In genomic region chr3:142366434-142366833, GRCh38 we compare ENCODE assay signal across 11 cellular contexts.
DNase-seq lines count a peak whose midpoint lies in the region; ATAC-seq and TF ChIP-seq lines count a peak whose summit lies in the region.
"Had no signal": no experiment of that assay in that cellular context is flagged by ENCODE, and none has a peak within 500 bp of the region (broad histone marks: within the 10 kb centered on the region; RNA-seq: fewer than 3 reads in every experiment).

No MANE protein-coding gene starts in this region.

- H3K9me3 Mint-ChIP-seq in Caco-2 (ENCODE audit: unreplicated experiment) (no peaks in the 10 kb centered on the region), HFFc6 (no peaks in the 10 kb centered on the region)

- H3K27ac ChIP-seq in Peyer's patch (no peak overlapping the region), body of pancreas (no peak overlapping the region)
- H3K27ac ChIP-seq: tibial nerve had no signal

- TF ChIP-seq POLR2A in Peyer's patch (IDR thresholded peaks at IDR 0.05) (no peak), body of pancreas (IDR thresholded peaks at IDR 0.05) (no peak)

- H3K27me3 Mint-ChIP-seq in Caco-2 (ENCODE audit: insufficient read depth, unreplicated experiment), result no peaks in the 10 kb centered on the region
- no peaks in the 10 kb centered on the region for H3K27me3 Mint-ChIP-seq in HFFc6 (ENCODE audit: insufficient read depth)

- H3K36me3 Mint-ChIP-seq in Caco-2 (ENCODE audit: insufficient read depth, unreplicated experiment), result peaks cover 27% of the 10 kb centered on the region
- H3K36me3 Mint-ChIP-seq in HFFc6 (ENCODE audit: low read depth), result no peaks in the 10 kb centered on the region

- H3K4me1 Mint-ChIP-seq in Caco-2 (ENCODE audit: low read depth, unreplicated experiment) (no peaks in the 10 kb centered on the region), HFFc6 (ENCODE audit: low read depth) (peaks cover 6% of the 10 kb centered on the region; the same call in 1 of the 2 replicates)

- TF ChIP-seq CTCF in Caco-2 (IDR thresholded peaks at IDR 0.05; ENCODE audit: insufficient read depth in 1 of 2, low read depth in 1 of 2, low read length in 1 of 2, severe bottlenecking in 1 of 2, unreplicated experiment in 1 of 2), result peak; percentile 28 to 33
- peak; percentile 49; the same call in 1 of the 2 replicates for TF ChIP-seq CTCF in HFFc6 (IDR thresholded peaks at IDR 0.05)
- peak; percentile 15 for TF ChIP-seq CTCF in foreskin fibroblast (IDR thresholded peaks at IDR 0.05; ENCODE audit: low read depth, low read length)
- TF ChIP-seq CTCF in omental fat pad (IDR thresholded peaks at IDR 0.05), result no peak
- TF ChIP-seq CTCF in Peyer's patch (IDR thresholded peaks at IDR 0.05), result peak in 2 of 6 experiments; percentile 13 to 19
- no peak for TF ChIP-seq CTCF in body of pancreas (IDR thresholded peaks at IDR 0.05)

- no peaks in the 10 kb centered on the region for H3K27me3 ChIP-seq in Caco-2 (replicated peaks; ENCODE audit: control insufficient read depth, insufficient read depth, low read length)
- H3K27me3 ChIP-seq in Peyer's patch, result no peaks in the 10 kb centered on the region
- H3K27me3 ChIP-seq in body of pancreas, result no peaks in the 10 kb centered on the region
- H3K27me3 ChIP-seq: tibial nerve had no signal

- WGBS in body of pancreas, 2 donors, result 81 to 82% methylated on average over 1 of the region's 1 CpG

- no peaks in the 10 kb centered on the region for H3K9me3 ChIP-seq in Caco-2
- no peaks in the 10 kb centered on the region for H3K9me3 ChIP-seq in Peyer's patch
- H3K9me3 ChIP-seq in body of pancreas, result no peaks in the 10 kb centered on the region
- H3K9me3 ChIP-seq: tibial nerve had no signal

- ATAC-seq in omental fat pad (ENCODE audit: low FRiP score) (no peak), body of pancreas (no peak)

- CTCF ChIA-PET in Caco-2 (lab: Charles Lee), result no interaction called here

- H3K36me3 ChIP-seq in Caco-2 (ENCODE audit: control insufficient read depth, insufficient read depth, low read length), result no peaks in the 10 kb centered on the region
- H3K36me3 ChIP-seq in Peyer's patch, result peaks cover 0 to 85% (median 0%) of the 10 kb centered on the region in 3 donors
- H3K36me3 ChIP-seq in body of pancreas (replicated peaks in 1 of 2; ENCODE audit: insufficient read depth in 1 of 2, low read depth in 2 of 2), result peaks cover 0 to 6% of the 10 kb centered on the region in 2 donors

- no peak overlapping the region for H3K4me3 Mint-ChIP-seq in Caco-2 (ENCODE audit: unreplicated experiment)
- H3K4me3 Mint-ChIP-seq in HFFc6, result no peak overlapping the region

- peaks cover 5% of the 10 kb centered on the region; the same call in 1 of the 2 replicates for H3K4me1 ChIP-seq in Caco-2
- no peaks in the 10 kb centered on the region for H3K4me1 ChIP-seq in Peyer's patch
- H3K4me1 ChIP-seq in body of pancreas, result peaks cover 11% of the 10 kb centered on the region
- H3K4me1 ChIP-seq: tibial nerve had no signal

- no peak overlapping the region for H3K4me3 ChIP-seq in Caco-2 (ENCODE audit: low read depth, low read length)
- H3K4me3 ChIP-seq in foreskin fibroblast (ENCODE audit: low read depth in 1 of 2, low read length in 2 of 2), result no peak overlapping the region
- no peak overlapping the region for H3K4me3 ChIP-seq in Peyer's patch
- H3K4me3 ChIP-seq in body of pancreas, result no peak overlapping the region
- H3K4me3 ChIP-seq: tibial nerve had no signal

- BruUV-seq in Caco-2 (replicated peaks; lab: Mats Ljungman, UMichigan), result no TSS peak

- intact Hi-C loops in Caco-2 (cut with micrococcal nuclease; ENCODE audit: unreplicated experiment), result no loop called here
- intact Hi-C loops in body of pancreas (cut with DNase I), result no loop called here

- peak in 1 of 2 experiments; percentile 23 for DNase-seq in Caco-2
- DNase-seq in HFFc6, result peak; percentile 6
- DNase-seq in RKO (ENCODE audit: low spot score), result peak; percentile 31
- DNase-seq in foreskin fibroblast, result no peak
- no peak for DNase-seq in omental fat pad (ENCODE audit: low spot score)
- DNase-seq in Peyer's patch, result no peak
- DNase-seq in body of pancreas, result no peak
- DNase-seq in ureter (ENCODE audit: low spot score), result no peak
- DNase-seq: midbrain, Right ventricle myocardium superior had no signal

- POLR2A ChIA-PET in Caco-2 (lab: Charles Lee), result no interaction called here

- no peak overlapping the region for H3K27ac Mint-ChIP-seq in Caco-2 (ENCODE audit: unreplicated experiment)
- no peak overlapping the region for H3K27ac Mint-ChIP-seq in HFFc6

Comparison
In these comparisons a context has a peak if more than half of its experiments do, and no peak if none do; other contexts are left out.
1. DNase-seq: peak in HFFc6 (single experiment) and RKO (single experiment); none in foreskin fibroblast (0 of 2), omental fat pad (single experiment), Peyer's patch (0 of 3), body of pancreas (0 of 4) and ureter (single experiment).
2. CTCF ChIP-seq: peak in Caco-2 (2 of 2), HFFc6 (single experiment) and foreskin fibroblast (single experiment); none in omental fat pad (0 of 3) and body of pancreas (0 of 7).